8 cellular contexts compared by ENCODE assay signal in the genomic region with DNA sequence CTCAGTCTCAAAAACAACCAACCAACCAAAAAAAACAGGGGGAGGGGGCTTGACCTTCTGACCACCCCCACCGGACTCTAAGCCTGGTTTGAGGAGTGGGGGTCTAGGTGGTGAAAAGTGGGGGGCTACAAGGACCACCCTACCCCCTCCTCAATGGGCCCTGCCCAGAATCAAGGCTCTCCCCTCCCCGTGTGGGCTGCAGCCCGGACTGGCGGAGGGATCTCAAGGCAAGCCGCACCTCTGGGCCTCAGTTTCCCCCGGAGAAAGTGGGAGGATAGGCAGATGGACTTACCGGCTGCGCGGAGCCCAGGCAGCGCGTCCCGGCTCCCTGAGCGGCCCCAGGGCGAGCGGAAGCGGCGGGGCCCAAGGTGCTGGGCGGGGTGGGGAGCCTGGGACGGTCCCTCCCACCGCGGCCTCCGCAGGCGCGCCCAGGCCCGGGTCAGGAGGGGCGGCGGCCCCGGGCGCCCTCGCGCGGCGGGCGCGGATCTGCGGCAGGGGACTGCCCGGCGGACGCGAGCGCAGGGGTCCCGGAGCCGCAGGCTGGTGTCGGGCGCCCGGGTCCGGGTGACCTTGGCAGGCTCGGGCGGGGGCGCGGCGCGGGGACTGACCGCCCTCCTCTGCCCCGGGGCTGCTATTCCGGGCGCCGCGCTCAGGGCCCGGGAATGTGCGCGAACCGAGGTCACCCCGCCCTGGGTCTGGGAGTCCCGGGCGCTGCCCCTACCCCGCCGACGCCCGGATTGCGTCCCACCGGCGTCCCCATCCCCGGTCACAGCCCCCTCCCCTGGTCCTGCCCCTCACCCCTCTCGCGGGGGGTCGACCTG. TPM values are rescaled to one million over a fixed set of nuclear protein-coding genes. Genes with fewer than 3 reads are reported as not detected.
DNase-seq lines count a peak whose midpoint lies in the region; ATAC-seq, FAIRE-seq and TF ChIP-seq lines count a peak whose summit lies in the region.

A gene with protein sequence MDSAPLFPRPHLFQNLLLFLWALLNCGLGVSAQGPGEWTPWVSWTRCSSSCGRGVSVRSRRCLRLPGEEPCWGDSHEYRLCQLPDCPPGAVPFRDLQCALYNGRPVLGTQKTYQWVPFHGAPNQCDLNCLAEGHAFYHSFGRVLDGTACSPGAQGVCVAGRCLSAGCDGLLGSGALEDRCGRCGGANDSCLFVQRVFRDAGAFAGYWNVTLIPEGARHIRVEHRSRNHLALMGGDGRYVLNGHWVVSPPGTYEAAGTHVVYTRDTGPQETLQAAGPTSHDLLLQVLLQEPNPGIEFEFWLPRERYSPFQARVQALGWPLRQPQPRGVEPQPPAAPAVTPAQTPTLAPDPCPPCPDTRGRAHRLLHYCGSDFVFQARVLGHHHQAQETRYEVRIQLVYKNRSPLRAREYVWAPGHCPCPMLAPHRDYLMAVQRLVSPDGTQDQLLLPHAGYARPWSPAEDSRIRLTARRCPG (minus strand): TSS at position 349 of the 821 bp plus-strand sequence. CDS start 2,076 bp downstream, outside the sequence.

- 2 to 9% (median 2%) methylated on average over 13 to 77 of the region's 77 CpGs for WGBS in ovary, 3 donors

- H3K27me3 ChIP-seq in fibroblast of lung (ENCODE audit: control insufficient read depth, insufficient read depth, low read length) (no peaks in the 10 kb centered on the region), ovary (peaks cover 5% of the 10 kb centered on the region)

- FAIRE-seq in D721Med (lab: Jason Lieb, UNC): no peak
- no peak for FAIRE-seq in urothelium cell line (lab: Jason Lieb, UNC)

- H3K4me3 ChIP-seq in fibroblast of lung (replicated peaks in 1 of 4; ENCODE audit: control extremely low read depth in 1 of 4, insufficient read depth in 1 of 4, low read depth in 3 of 4, low read length in 4 of 4): peak within 1 kb of the TSS; percentile 54 to 67 (median 59)
- peak within 1 kb of the TSS; percentile 55 for H3K4me3 ChIP-seq in ovary

- TF ChIP-seq EP300 in ovary (IDR thresholded peaks at IDR 0.05): no peak

- no peak for ATAC-seq in GM18870 (IDR thresholded peaks at IDR 0.05; ENCODE audit: unreplicated experiment)

- H3K4me2 ChIP-seq in fibroblast of lung (ENCODE audit: extremely low read depth, insufficient read depth, low read length): peak within 1 kb of the TSS; percentile 82

- no peaks in the 10 kb centered on the region for H4K20me1 ChIP-seq in fibroblast of lung (ENCODE audit: control insufficient read depth, extremely low read depth, insufficient read depth, low read length)

- no peak for DNase-seq in D721Med (ENCODE audit: insufficient read length, low spot score)
- DNase-seq in NCI-H2196 treated with DMSO at 0.1 percent for 48 hours (lab: John Stamatoyannopoulos, UW; ENCODE audit: unreplicated experiment): peak; percentile 45
- peak; percentile 35 for DNase-seq in activated T-cell treated with anti-CD3 and anti-CD28 coated beads for 1 hour (ENCODE audit: low read depth)
- peak; percentile 41 to 50 for DNase-seq in fibroblast of lung (ENCODE audit: low read depth in 2 of 2)
- DNase-seq in ovary: peak in 2 of 5 donors; percentile 51 to 71
- DNase-seq in urothelium cell line (ENCODE audit: low spot score): peak; percentile 60
- no peak for DNase-seq in NCI-H1436 (lab: John Stamatoyannopoulos, UW)

- H3K27ac ChIP-seq in fibroblast of lung (ENCODE audit: insufficient read depth, low read length) (no peak within 1 kb of the TSS), ovary (peak within 1 kb of the TSS in 1 of 2 donors; percentile 29)

- peak; percentile 18 for TF ChIP-seq CTCF in D721Med (IDR thresholded peaks at IDR 0.05; ENCODE audit: insufficient read depth, missing control alignments)
- no peak for TF ChIP-seq CTCF in fibroblast of lung (conservative IDR thresholded peaks at IDR 0.05 in 1 of 2, IDR thresholded peaks at IDR 0.05 in 1 of 2; ENCODE audit: low read depth in 1 of 2, low read length in 2 of 2)
- TF ChIP-seq CTCF in ovary (IDR thresholded peaks at IDR 0.05): no peak

- H3K79me2 ChIP-seq in fibroblast of lung (ENCODE audit: control insufficient read depth, insufficient read depth, low read length): no peaks in the 10 kb centered on the region

- H3K9ac ChIP-seq in fibroblast of lung (ENCODE audit: insufficient read depth, low read length): peak within 1 kb of the TSS; percentile 66

- intact Hi-C loops in ovary (cut with DNase I): no loop called here

- H2AFZ ChIP-seq in fibroblast of lung (ENCODE audit: low read length): no peak within 1 kb of the TSS

- TF ChIP-seq POLR2A in ovary (IDR thresholded peaks at IDR 0.05): no peak

- no peaks in the 10 kb centered on the region for H3K9me3 ChIP-seq in fibroblast of lung (ENCODE audit: control insufficient read depth, insufficient read depth, low read depth, low read length)
- H3K9me3 ChIP-seq in ovary: no peaks in the 10 kb centered on the region

- no peaks in the 10 kb centered on the region for H3K4me1 ChIP-seq in fibroblast of lung (ENCODE audit: control insufficient read depth, extremely low read depth, insufficient read depth, low read length)
- no peaks in the 10 kb centered on the region for H3K4me1 ChIP-seq in ovary (ENCODE audit: insufficient read depth)

- H3K36me3 ChIP-seq in fibroblast of lung (ENCODE audit: control insufficient read depth, insufficient read depth, low read length): no peaks in the 10 kb centered on the region
- H3K36me3 ChIP-seq in ovary: no peaks in the 10 kb centered on the region

RNA-seq across cellular contexts. Expression of the gene that starts here (rescaled TPM):
- total RNA-seq in fibroblast of lung: 1.5 and 3.1 TPM in 2 replicates
- polyA plus RNA-seq in fibroblast of lung: 4.3 and 4.7 TPM in 2 replicates
- 7.6 and 8.4 TPM in 2 replicates for polyA plus RNA-seq in fibroblast of lung (2012)
- 4.3 and 4.8 TPM in 2 replicates for polyA minus RNA-seq in fibroblast of lung (ENCODE audit: low replicate concordance)
- total RNA-seq in ovary: 1 to 10 TPM in 4 of 7 donors, under 1 TPM in 2, not detected in 1; 0.42 to 7.5 (median 2.0) TPM
- 1 to 10 TPM in 1 of 2 donors, under 1 TPM in 1; 0.19 to 4.9 TPM for polyA plus RNA-seq in ovary

Comparison
In these comparisons a context has a peak if more than half of its experiments do, and no peak if none do; other contexts are left out.
1. DNase-seq: peak in NCI-H2196 treated with DMSO at 0.1 percent for 48 hours (single experiment), activated T-cell treated with anti-CD3 and anti-CD28 coated beads for 1 hour (single experiment), fibroblast of lung (2 of 2) and urothelium cell line (single experiment); none in D721Med (single experiment) and NCI-H1436 (single experiment).